In the genomic region with DNA sequence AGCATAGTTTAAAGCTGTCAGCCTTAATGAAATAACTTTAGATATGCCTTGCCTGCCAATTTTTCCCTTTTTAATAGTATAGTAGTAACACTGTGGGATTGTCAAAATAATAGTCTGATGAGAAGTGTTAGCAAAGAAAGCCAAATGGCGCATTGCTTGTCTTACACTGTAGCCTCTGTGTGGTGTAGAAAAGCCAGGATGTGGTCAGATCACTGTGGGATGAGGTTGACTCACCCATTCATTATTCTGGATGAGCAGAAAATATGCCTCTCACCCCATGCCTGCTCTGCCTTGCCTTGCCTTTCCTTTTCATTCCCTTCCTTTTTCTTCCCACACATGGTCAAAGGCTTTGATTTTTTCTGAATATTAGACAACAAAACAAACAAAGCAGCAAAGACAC, we compare ENCODE assay signal across 13 cellular contexts.
DNase-seq lines count a peak whose midpoint lies in the region; ATAC-seq and TF ChIP-seq lines count a peak whose summit lies in the region.
"Had no signal": no experiment of that assay in that cellular context is flagged by ENCODE, and none has a peak within 500 bp of the region (broad histone marks: within the 10 kb centered on the region; RNA-seq: fewer than 3 reads in every experiment).

No MANE protein-coding gene starts in this region.

- no peaks in the 10 kb centered on the region for H3K27me3 Mint-ChIP-seq in T-helper 2 cell treated with Interferon-gamma antibody and Interleukin-4, amounts not matched to agents 5 μg/mL and 100 μg/mL, for 36 hours (ENCODE audit: low read depth)

- H3K79me2 ChIP-seq in mammary epithelial cell (ENCODE audit: insufficient read depth, low read length) = no peaks in the 10 kb centered on the region

- H4K20me1 ChIP-seq in mammary epithelial cell (ENCODE audit: insufficient read depth, low read length) = no peaks in the 10 kb centered on the region

- peak overlapping the region; percentile 73 for H3K4me2 ChIP-seq in mammary epithelial cell (ENCODE audit: insufficient read depth, low read depth, low read length)

- H3K27ac Mint-ChIP-seq in T-helper 2 cell treated with Interferon-gamma antibody and Interleukin-4, amounts not matched to agents 5 μg/mL and 100 μg/mL, for 36 hours = no peak overlapping the region

- dilution Hi-C loops in mammary epithelial cell (cut with HindIII; ENCODE audit: low sequenced_read_pairs) = no loop called here

- peak; percentile 47 for DNase-seq in AG10803 (ENCODE audit: low read depth)
- DNase-seq in MG63 = peak; percentile 68
- peak; percentile 87 for DNase-seq in mammary epithelial cell
- DNase-seq in kidney epithelial cell (ENCODE audit: low read depth) = peak; percentile 58
- DNase-seq in COR-L47 (lab: John Stamatoyannopoulos, UW) = no peak
- DNase-seq in T-helper 2 cell treated with Interferon-gamma antibody and Interleukin-4, amounts not matched to agents 5 μg/mL and 100 μg/mL, for 36 hours (ENCODE audit: low spot score) = no peak
- DNase-seq: C1 segment of cervical spinal cord, cerebellar nuclear complex, NCI-H1436, nucleus accumbens had no signal

- H3K9me3 ChIP-seq in MG63 (no peaks in the 10 kb centered on the region), mammary epithelial cell (replicated peaks; ENCODE audit: insufficient read depth, low read length) (no peaks in the 10 kb centered on the region)
- H3K9me3 ChIP-seq: gastroesophageal sphincter had no signal

- H3K4me1 Mint-ChIP-seq in T-helper 2 cell treated with Interferon-gamma antibody and Interleukin-4, amounts not matched to agents 5 μg/mL and 100 μg/mL, for 36 hours (ENCODE audit: low read depth) = no peaks in the 10 kb centered on the region

- H3K9me3 Mint-ChIP-seq in T-helper 2 cell treated with Interferon-gamma antibody and Interleukin-4, amounts not matched to agents 5 μg/mL and 100 μg/mL, for 36 hours = no peaks in the 10 kb centered on the region

- CTCF ChIA-PET in mammary epithelial cell (lab: Charles Lee; ENCODE audit: low non-redundant PET) = no interaction called here

- H3K36me3 ChIP-seq in MG63 (no peaks in the 10 kb centered on the region), mammary epithelial cell (ENCODE audit: insufficient read depth, low read length) (no peaks in the 10 kb centered on the region), kidney epithelial cell (ENCODE audit: control insufficient read depth, insufficient read depth, low read length) (no peaks in the 10 kb centered on the region)
- H3K36me3 ChIP-seq: gastroesophageal sphincter had no signal

- no TSS peak for BruUV-seq in mammary epithelial cell (replicated peaks; lab: Mats Ljungman, UMichigan)

- H3K36me3 Mint-ChIP-seq in T-helper 2 cell treated with Interferon-gamma antibody and Interleukin-4, amounts not matched to agents 5 μg/mL and 100 μg/mL, for 36 hours (ENCODE audit: low read depth) = no peaks in the 10 kb centered on the region

- ATAC-seq in GM21529 (IDR thresholded peaks at IDR 0.05; ENCODE audit: unreplicated experiment) (no peak), HG03439 (IDR thresholded peaks at IDR 0.05; ENCODE audit: unreplicated experiment) (no peak)
- ATAC-seq: gastroesophageal sphincter had no signal

- no peak for TF ChIP-seq CTCF in AG10803 (conservative IDR thresholded peaks at IDR 0.05; ENCODE audit: low read length)
- TF ChIP-seq CTCF in mammary epithelial cell (conservative IDR thresholded peaks at IDR 0.05 in 1 of 2, IDR thresholded peaks at IDR 0.05 in 1 of 2; ENCODE audit: extremely low read depth in 1 of 2, insufficient read depth in 1 of 2, low read depth in 1 of 2, low read length in 2 of 2) = no peak
- no peak for TF ChIP-seq CTCF in kidney epithelial cell (IDR thresholded peaks at IDR 0.05; ENCODE audit: insufficient read depth, low read length, poor library complexity, severe bottlenecking)

- H3K27ac ChIP-seq in mammary epithelial cell (ENCODE audit: insufficient read depth, low read depth, low read length) = peak overlapping the region; percentile 94
- H3K27ac ChIP-seq: gastroesophageal sphincter had no signal

- H3K4me3 ChIP-seq in AG10803 (ENCODE audit: low read length) (no peak overlapping the region), MG63 (no peak overlapping the region), mammary epithelial cell (replicated peaks in 1 of 3; ENCODE audit: insufficient read depth in 1 of 3, low read depth in 2 of 3, low read length in 3 of 3) (no peak overlapping the region), kidney epithelial cell (ENCODE audit: low read depth, low read length) (no peak overlapping the region)
- H3K4me3 ChIP-seq: gastroesophageal sphincter had no signal

- peak overlapping the region; percentile 66 for H2AFZ ChIP-seq in mammary epithelial cell (ENCODE audit: low read depth, low read length)

- H3K27me3 ChIP-seq in MG63 (no peaks in the 10 kb centered on the region), mammary epithelial cell (ENCODE audit: insufficient read depth, low read length) (no peaks in the 10 kb centered on the region), kidney epithelial cell (ENCODE audit: control insufficient read depth, insufficient read depth, low read length) (no peaks in the 10 kb centered on the region)
- H3K27me3 ChIP-seq: gastroesophageal sphincter had no signal

- peaks cover 33% of the 10 kb centered on the region for H3K4me1 ChIP-seq in mammary epithelial cell (ENCODE audit: insufficient read depth, low read length)
- H3K4me1 ChIP-seq: gastroesophageal sphincter had no signal

- 6% methylated on average over 1 of the region's 1 CpG for WGBS in mammary epithelial cell (ENCODE audit: low coverage, missing lambda C conversion rate)

- peak overlapping the region; percentile 71 for H3K9ac ChIP-seq in mammary epithelial cell (ENCODE audit: insufficient read depth, low read length)

- in situ Hi-C loops in mammary epithelial cell (cut with MboI; ENCODE audit: low sequenced_read_pairs in 2 of 2) = no loop called here

- no peak overlapping the region for H3K4me3 Mint-ChIP-seq in T-helper 2 cell treated with Interferon-gamma antibody and Interleukin-4, amounts not matched to agents 5 μg/mL and 100 μg/mL, for 36 hours

- intact Hi-C loops in mammary epithelial cell (cut with micrococcal nuclease) = no loop called here

Comparison
In these comparisons a context has a peak if more than half of its experiments do, and no peak if none do; other contexts are left out.
1. DNase-seq: peak in AG10803 (single experiment), MG63 (single experiment), mammary epithelial cell (single experiment) and kidney epithelial cell (single experiment); none in COR-L47 (single experiment) and T-helper 2 cell treated with Interferon-gamma antibody and Interleukin-4, amounts not matched to agents 5 μg/mL and 100 μg/mL, for 36 hours (single experiment).